In genomic region chr6:10520468-10520867, GRCh38 we compare ENCODE assay signal across 9 cellular contexts. TPM values are rescaled to one million over a fixed set of nuclear protein-coding genes. Genes with fewer than 3 reads are reported as not detected.
DNase-seq lines count a peak whose midpoint lies in the region; ATAC-seq and TF ChIP-seq lines count a peak whose summit lies in the region.
"Had no signal": no experiment of that assay in that cellular context is flagged by ENCODE, and none has a peak within 500 bp of the region (broad histone marks: within the 10 kb centered on the region; RNA-seq: fewer than 3 reads in every experiment).

No MANE protein-coding gene starts in this region.

- peak overlapping the region; percentile 9 for H3K4me2 ChIP-seq in DOHH2 (ENCODE audit: low read length)

- H3K4me3 Mint-ChIP-seq in WTC11, result peak overlapping the region; percentile 51
- no peak overlapping the region for H3K4me3 Mint-ChIP-seq in memory B cell
- H3K4me3 Mint-ChIP-seq: T-helper 1 cell treated with Interleukin-12 subunit alpha and Interleukin-12 subunit beta and Interleukin-4 antibody, amounts not matched to agents 30 μg/mL and 1 μg/mL, for 36 hours had no signal

- peaks cover 62% of the 10 kb centered on the region for H3K4me1 Mint-ChIP-seq in WTC11
- H3K4me1 Mint-ChIP-seq in memory B cell, result peaks cover 5% of the 10 kb centered on the region

- H3K4me1 ChIP-seq in DOHH2 (ENCODE audit: control insufficient read depth, low read length), result peaks cover 20% of the 10 kb centered on the region

- 0 out of 2 replicates have a peak, but pooled peaks cover 2% of the 10 kb centered on the region for H3F3A ChIP-seq in DOHH2 (ENCODE audit: control insufficient read depth, insufficient read depth)

- H3K9me2 ChIP-seq in DOHH2 (replicated peaks; ENCODE audit: control insufficient read depth, low read length), result no peaks in the 10 kb centered on the region

- H4K20me1 ChIP-seq in DOHH2 (ENCODE audit: control insufficient read depth, insufficient read depth, low read depth, low read length), result no peaks in the 10 kb centered on the region

- no peak for TF ChIP-seq CTCF in DOHH2 (IDR thresholded peaks at IDR 0.05; ENCODE audit: low read depth, low read length, poor library complexity, severe bottlenecking)
- no peak for TF ChIP-seq CTCF in WTC11 (IDR thresholded peaks at IDR 0.05)

- DNase-seq in WTC11 (ENCODE audit: low spot score), result no peak
- DNase-seq in memory B cell (ENCODE audit: low spot score in 2 of 2), result no peak
- no peak for DNase-seq in AG08395 (ENCODE audit: low spot score)
- no peak for DNase-seq in GDM1 (lab: John Stamatoyannopoulos, UW)
- no peak for DNase-seq in SW480 (ENCODE audit: low spot score)

- ATAC-seq in HG03064 (IDR thresholded peaks at IDR 0.05; ENCODE audit: low read depth, unreplicated experiment) (peak; percentile 26), WTC11 (no peak), memory B cell (ENCODE audit: low read depth) (no peak), HG03342 (IDR thresholded peaks at IDR 0.05; ENCODE audit: unreplicated experiment) (no peak)

- peak overlapping the region; percentile 10 for H3K4me3 ChIP-seq in DOHH2 (ENCODE audit: low read length)

- H3K9me3 Mint-ChIP-seq in WTC11, result no peaks in the 10 kb centered on the region
- no peaks in the 10 kb centered on the region for H3K9me3 Mint-ChIP-seq in memory B cell
- H3K9me3 Mint-ChIP-seq: T-helper 1 cell treated with Interleukin-12 subunit alpha and Interleukin-12 subunit beta and Interleukin-4 antibody, amounts not matched to agents 30 μg/mL and 1 μg/mL, for 36 hours had no signal

- no peaks in the 10 kb centered on the region for H3K9me3 ChIP-seq in DOHH2 (ENCODE audit: control insufficient read depth, insufficient read depth, low read length)

- no peaks in the 10 kb centered on the region for H3K36me3 ChIP-seq in DOHH2 (ENCODE audit: control insufficient read depth, low read length)

- no peaks in the 10 kb centered on the region for H3K79me2 ChIP-seq in DOHH2 (ENCODE audit: control insufficient read depth, low read length)

- POLR2A ChIA-PET in WTC11 (lab: Charles Lee), result interaction anchor here (1.1 to 1.8 kb wide), 6 partner anchors 9 to 202 kb away, joined by 3 to 10 read pairs (median 6); partner anchors contain the start of genes C6orf52, PAK1IP1 and TMEM14C

- H3K27me3 Mint-ChIP-seq in WTC11 (ENCODE audit: low read depth), result no peaks in the 10 kb centered on the region
- peaks cover 1% of the 10 kb centered on the region for H3K27me3 Mint-ChIP-seq in memory B cell

- CTCF ChIA-PET in WTC11 (lab: Charles Lee), result interaction anchor here (0.6 to 1.9 kb wide), 5 partner anchors 10 to 101 kb away, joined by 4 to 16 read pairs (median 6); no protein-coding TSS in a partner anchor

- H3K36me3 Mint-ChIP-seq in WTC11 (no peaks in the 10 kb centered on the region), memory B cell (no peaks in the 10 kb centered on the region)

- no peak overlapping the region for H3K27ac ChIP-seq in DOHH2 (ENCODE audit: low read depth, low read length)

- H3K27me3 ChIP-seq in DOHH2 (ENCODE audit: control insufficient read depth, low read length), result no peaks in the 10 kb centered on the region

- H3K27ac Mint-ChIP-seq in WTC11, result peak overlapping the region; percentile 99
- peak overlapping the region; percentile 41 for H3K27ac Mint-ChIP-seq in memory B cell
- H3K27ac Mint-ChIP-seq: T-helper 1 cell treated with Interleukin-12 subunit alpha and Interleukin-12 subunit beta and Interleukin-4 antibody, amounts not matched to agents 30 μg/mL and 1 μg/mL, for 36 hours had no signal

TF ChIP-seq in WTC11, 78 proteins besides CTCF, POLR2A, EP300 and RAD21:
- no peak for TF ChIP-seq NFYB (CRISPR knock-in tag; conservative IDR thresholded peaks at IDR 0.05; ENCODE audit: low read depth)
- TF ChIP-seq ERG (CRISPR knock-in tag; IDR thresholded peaks at IDR 0.05), result no peak
- no peak for TF ChIP-seq NR1H2 (CRISPR knock-in tag; IDR thresholded peaks at IDR 0.05)
- no peak for TF ChIP-seq SMAD3 (CRISPR knock-in tag; IDR thresholded peaks at IDR 0.05; ENCODE audit: borderline replicate concordance)
- no peak for TF ChIP-seq ZNF317 (CRISPR knock-in tag; IDR thresholded peaks at IDR 0.05; ENCODE audit: borderline replicate concordance, low read depth)
- no peak for TF ChIP-seq FOXJ3 (CRISPR knock-in tag; IDR thresholded peaks at IDR 0.05; ENCODE audit: borderline replicate concordance)
- no peak for TF ChIP-seq NR2C2 (CRISPR knock-in tag; IDR thresholded peaks at IDR 0.05)
- TF ChIP-seq TCF7 (CRISPR knock-in tag; IDR thresholded peaks at IDR 0.05; ENCODE audit: low read depth), result no peak
- no peak for TF ChIP-seq ATF3 (CRISPR knock-in tag; conservative IDR thresholded peaks at IDR 0.05)
- TF ChIP-seq ZNF396 (CRISPR knock-in tag; IDR thresholded peaks at IDR 0.05; ENCODE audit: borderline replicate concordance), result no peak
- TF ChIP-seq PRDM15 (CRISPR knock-in tag; IDR thresholded peaks at IDR 0.05), result no peak
- TF ChIP-seq PRRX2 (CRISPR knock-in tag; IDR thresholded peaks at IDR 0.05), result no peak
- no peak for TF ChIP-seq STAT6 (CRISPR knock-in tag; conservative IDR thresholded peaks at IDR 0.05; ENCODE audit: low read depth)
- no peak for TF ChIP-seq MXD4 (CRISPR knock-in tag; IDR thresholded peaks at IDR 0.05; ENCODE audit: borderline replicate concordance)

RNA-seq across cellular contexts. Expression of gene GCNT2, which starts 0.7 kb away (rescaled TPM):
- 51.2 to 66.7 TPM (median 62.7 TPM) in 3 replicates for total RNA-seq in WTC11 (2021)
